16 cellular contexts compared by ENCODE assay signal in genomic region chr17:26818736-26819135, GRCh38.
A peak's percentile ranks its signal among the peaks of the same experiment; 100 is the strongest.
DNase-seq lines count a peak whose midpoint lies in the region; ATAC-seq and TF ChIP-seq lines count a peak whose summit lies in the region.
"Had no signal": no experiment of that assay in that cellular context is flagged by ENCODE, and none has a peak within 500 bp of the region (broad histone marks: within the 10 kb centered on the region; RNA-seq: fewer than 3 reads in every experiment).

No MANE protein-coding gene starts in this region.

- peaks cover 74 to 91% of the 10 kb centered on the region in 2 experiments; a peak in 3 of 4 replicates for H3K9me3 ChIP-seq in HCT116 (ENCODE audit: control insufficient read depth in 1 of 2, insufficient read depth in 1 of 2, low read depth in 1 of 2, low read length in 2 of 2)
- peaks cover 0 to 32% of the 10 kb centered on the region in 2 donors for H3K9me3 ChIP-seq in neuronal stem cell (replicated peaks in 1 of 2; ENCODE audit: control insufficient read depth in 2 of 2, insufficient read depth in 1 of 2, low read depth in 1 of 2, low read length in 2 of 2)
- no peaks in the 10 kb centered on the region for H3K9me3 ChIP-seq in vagina
- peaks cover 0 to 6% (median 0%) of the 10 kb centered on the region in 3 donors for H3K9me3 ChIP-seq in gastrocnemius medialis

- no peaks in the 10 kb centered on the region for H3K79me1 ChIP-seq in neuronal stem cell (ENCODE audit: low read depth, low read length)

- RAD21 ChIA-PET in HCT116 (lab: Charles Lee; ENCODE audit: low non-redundant PET in 1 of 2, low total read pairs in 2 of 2, uncharacterized antibody in 2 of 2, unreplicated experiment in 2 of 2), result no interaction called here

- no peak overlapping the region for H3K23ac ChIP-seq in neuronal stem cell (ENCODE audit: low read depth, low read length, poor library complexity)

- H2BK15ac ChIP-seq in neuronal stem cell (ENCODE audit: low read length), result no peak overlapping the region

- H2BK120ac ChIP-seq in neuronal stem cell (ENCODE audit: low read depth, low read length), result no peak overlapping the region

- intact Hi-C loops in HCT116 (cut with micrococcal nuclease), result no loop called here
- intact Hi-C loops in vagina (cut with DNase I), result no loop called here
- intact Hi-C loops in gastrocnemius medialis (cut with DNase I; ENCODE audit: low total_unique reads), result no loop called here

- H3K18ac ChIP-seq in neuronal stem cell (ENCODE audit: low read length), result no peak overlapping the region

- H3K9ac ChIP-seq in HCT116 (ENCODE audit: low read length) (no peak overlapping the region), neuronal stem cell (ENCODE audit: low read depth, low read length, poor library complexity) (no peak overlapping the region)

- BruUV-seq in HCT116 (replicated peaks; lab: Mats Ljungman, UMichigan), result no TSS peak

- no peak overlapping the region for H3K4ac ChIP-seq in neuronal stem cell (ENCODE audit: low read length)

- no peaks in the 10 kb centered on the region for H3K79me2 ChIP-seq in HCT116 (ENCODE audit: insufficient read depth, low read length)

- ATAC-seq in HCT116 (no peak), gastrocnemius medialis (no peak)
- ATAC-seq: heart left ventricle, SK-N-SH treated with all-trans-retinoic acid at 6 μM for 48 hours had no signal

- H3K27ac ChIP-seq in HCT116 (ENCODE audit: low read depth, low read length), result no peak overlapping the region
- H3K27ac ChIP-seq in neuronal stem cell (replicated peaks; ENCODE audit: low read length), result no peak overlapping the region
- no peak overlapping the region for H3K27ac ChIP-seq in vagina
- H3K27ac ChIP-seq in gastrocnemius medialis, result no peak overlapping the region
- H3K27ac ChIP-seq: heart left ventricle, skin epidermis, thoracic aorta had no signal

- H3K36me3 ChIP-seq in HCT116 (ENCODE audit: control insufficient read depth in 1 of 2, insufficient read depth in 2 of 2, low read length in 2 of 2), result no peaks in the 10 kb centered on the region
- H3K36me3 ChIP-seq in neuronal stem cell (replicated peaks in 1 of 2; ENCODE audit: control insufficient read depth in 2 of 2, insufficient read depth in 2 of 2, low read length in 2 of 2), result no peaks in the 10 kb centered on the region
- H3K36me3 ChIP-seq in vagina, result no peaks in the 10 kb centered on the region
- no peaks in the 10 kb centered on the region for H3K36me3 ChIP-seq in gastrocnemius medialis
- H3K36me3 ChIP-seq: heart left ventricle, thoracic aorta had no signal

- no peak overlapping the region for H2BK12ac ChIP-seq in neuronal stem cell (ENCODE audit: low read length)

- TF ChIP-seq RAD21 in HCT116 (IDR thresholded peaks at IDR 0.05; ENCODE audit: low read depth), result no peak

- in situ Hi-C loops in astrocyte of the spinal cord (cut with HindIII; ENCODE audit: low sequenced_read_pairs) (no loop called here), gastrocnemius medialis (cut with MboI; ENCODE audit: low sequenced_read_pairs in 4 of 4) (no loop called here)

- 100% methylated on average over 5 to 7 of the region's 9 CpGs for WGBS in neuronal stem cell (ENCODE audit: extremely low coverage in 2 of 2, insufficient read length in 2 of 2, insufficient replicate concordance in 1 of 2), 2 donors

- no peak overlapping the region for H3K14ac ChIP-seq in neuronal stem cell (ENCODE audit: low read length)

- CTCF ChIA-PET in HCT116 (lab: Charles Lee), result no interaction called here

- H3K9me2 ChIP-seq in HCT116 (ENCODE audit: insufficient read depth), result no peaks in the 10 kb centered on the region

- no peak overlapping the region for H3K4me2 ChIP-seq in HCT116 (ENCODE audit: low read length)
- H3K4me2 ChIP-seq in neuronal stem cell (ENCODE audit: insufficient read depth, low read length, poor library complexity, severe bottlenecking), result no peak overlapping the region

- H3K27me3 ChIP-seq in HCT116 (ENCODE audit: insufficient read depth, low read length), result no peaks in the 10 kb centered on the region
- no peaks in the 10 kb centered on the region for H3K27me3 ChIP-seq in neuronal stem cell (ENCODE audit: control insufficient read depth in 3 of 3, insufficient read depth in 3 of 3, low read depth in 1 of 3, low read length in 3 of 3)
- no peaks in the 10 kb centered on the region for H3K27me3 ChIP-seq in vagina
- H3K27me3 ChIP-seq in gastrocnemius medialis, result no peaks in the 10 kb centered on the region
- H3K27me3 ChIP-seq: heart left ventricle had no signal

- H2AFZ ChIP-seq in HCT116 (ENCODE audit: low read depth, low read length, poor library complexity, severe bottlenecking), result no peak overlapping the region
- H2AFZ ChIP-seq in neuronal stem cell (ENCODE audit: low read length), result no peak overlapping the region

- DNase-seq in HCT116 (ENCODE audit: low read depth, low spot score), result peak; percentile 10
- DNase-seq in astrocyte of the spinal cord (ENCODE audit: low read depth, low spot score), result peak; percentile 3
- DNase-seq in fibroblast of mammary gland (ENCODE audit: low read depth), result peak; percentile 26
- peak; percentile 58 for DNase-seq in neuronal stem cell (ENCODE audit: low spot score)
- DNase-seq in vagina (ENCODE audit: extremely low spot score in 2 of 2), result no peak
- no peak for DNase-seq in gastrocnemius medialis
- DNase-seq in NCI-H1694 treated with DMSO at 0.1 percent for 48 hours (lab: John Stamatoyannopoulos, UW), result no peak
- no peak for DNase-seq in SIG-M5 (lab: John Stamatoyannopoulos, UW)
- DNase-seq: AML-193, H9, heart left ventricle, MM.1S, NCI-H69 had no signal

- H3K4me1 ChIP-seq in HCT116 (ENCODE audit: control insufficient read depth in 1 of 2, insufficient read depth in 2 of 2, low read length in 2 of 2) (no peaks in the 10 kb centered on the region), neuronal stem cell (ENCODE audit: control insufficient read depth in 2 of 2, insufficient read depth in 1 of 2, low read depth in 1 of 2, low read length in 2 of 2) (no peaks in the 10 kb centered on the region), vagina (no peaks in the 10 kb centered on the region), gastrocnemius medialis (no peaks in the 10 kb centered on the region)
- H3K4me1 ChIP-seq: heart left ventricle had no signal

- no peak overlapping the region for H4K8ac ChIP-seq in neuronal stem cell (ENCODE audit: low read depth, low read length)

- H4K91ac ChIP-seq in neuronal stem cell (ENCODE audit: low read depth, low read length, poor library complexity), result no peak overlapping the region

- no peaks in the 10 kb centered on the region for H4K20me1 ChIP-seq in HCT116 (ENCODE audit: insufficient read depth)

- POLR2A ChIA-PET in HCT116 (lab: Charles Lee), result no interaction called here

- no peak overlapping the region for H3K4me3 ChIP-seq in HCT116 (replicated peaks in 1 of 2; ENCODE audit: low read depth in 1 of 2, low read length in 2 of 2)
- H3K4me3 ChIP-seq in astrocyte of the spinal cord (ENCODE audit: low read depth, low read length), result no peak overlapping the region
- H3K4me3 ChIP-seq in fibroblast of mammary gland (ENCODE audit: control insufficient read depth, low read depth, low read length), result no peak overlapping the region
- H3K4me3 ChIP-seq in neuronal stem cell (ENCODE audit: low read length in 2 of 2), result no peak overlapping the region
- no peak overlapping the region for H3K4me3 ChIP-seq in vagina
- no peak overlapping the region for H3K4me3 ChIP-seq in gastrocnemius medialis
- H3K4me3 ChIP-seq: heart left ventricle, skin epidermis, thoracic aorta had no signal

- H2BK5ac ChIP-seq in neuronal stem cell (ENCODE audit: low read length), result no peak overlapping the region

- TF ChIP-seq POLR2A in HCT116 (IDR thresholded peaks at IDR 0.05; ENCODE audit: borderline replicate concordance, extremely low read depth, insufficient read depth, insufficient read length) (no peak), vagina (IDR thresholded peaks at IDR 0.05) (no peak), gastrocnemius medialis (IDR thresholded peaks at IDR 0.05) (no peak)

- TF ChIP-seq CTCF in HCT116 (IDR thresholded peaks at IDR 0.05 in 2 of 3, conservative IDR thresholded peaks at IDR 0.05 in 1 of 3; ENCODE audit: borderline replicate concordance in 1 of 3, insufficient read depth in 1 of 3, low read depth in 2 of 3, low read length in 2 of 3), result no peak
- TF ChIP-seq CTCF in astrocyte of the spinal cord (IDR thresholded peaks at IDR 0.05; ENCODE audit: low read depth, low read length), result no peak
- TF ChIP-seq CTCF in fibroblast of mammary gland (conservative IDR thresholded peaks at IDR 0.05; ENCODE audit: control insufficient read depth, insufficient read depth, low read depth, low read length), result no peak
- TF ChIP-seq CTCF in vagina (IDR thresholded peaks at IDR 0.05), result no peak
- no peak for TF ChIP-seq CTCF in gastrocnemius medialis (IDR thresholded peaks at IDR 0.05 in 4 of 5, conservative IDR thresholded peaks at IDR 0.05 in 1 of 5)

- no peak overlapping the region for H2AK5ac ChIP-seq in neuronal stem cell (ENCODE audit: low read depth, low read length)

TF ChIP-seq in HCT116, 20 proteins besides CTCF, POLR2A, EP300 and RAD21 (continues in another document):
- TF ChIP-seq JUND (IDR thresholded peaks at IDR 0.05), result no peak
- no peak for TF ChIP-seq SIN3A (IDR thresholded peaks at IDR 0.05; ENCODE audit: low read depth)
- no peak for TF ChIP-seq YY1 (IDR thresholded peaks at IDR 0.05; ENCODE audit: extremely low read depth, insufficient replicate concordance, low read depth, low read length)
- TF ChIP-seq TCF7L2 (IDR thresholded peaks at IDR 0.05; ENCODE audit: borderline replicate concordance, extremely low read depth, insufficient read depth, insufficient read length), result no peak
- no peak for TF ChIP-seq SP1 (IDR thresholded peaks at IDR 0.05; ENCODE audit: low read depth)
- no peak for TF ChIP-seq EZH2phosphoT487 (IDR thresholded peaks at IDR 0.05; ENCODE audit: borderline replicate concordance)
- no peak for TF ChIP-seq SRF (IDR thresholded peaks at IDR 0.05; ENCODE audit: low read depth)
- no peak for TF ChIP-seq MAX (IDR thresholded peaks at IDR 0.05)
- TF ChIP-seq CEBPB (IDR thresholded peaks at IDR 0.05; ENCODE audit: low read depth), result no peak
- TF ChIP-seq ZNF274 (IDR thresholded peaks at IDR 0.05; ENCODE audit: low read depth, low read length), result no peak

Comparison
In these comparisons a context has a peak if more than half of its experiments do, and no peak if none do; other contexts are left out.
1. DNase-seq: peak in HCT116 (single experiment), astrocyte of the spinal cord (single experiment), fibroblast of mammary gland (single experiment) and neuronal stem cell (single experiment); none in vagina (0 of 2), gastrocnemius medialis (0 of 2), NCI-H1694 treated with DMSO at 0.1 percent for 48 hours (single experiment) and SIG-M5 (single experiment).